Comparison of ENCODE assay signal across 17 cellular contexts in genomic region chr2:145137211-145137610, GRCh38.
DNase-seq lines count a peak whose midpoint lies in the region; ATAC-seq, FAIRE-seq and TF ChIP-seq lines count a peak whose summit lies in the region.
"Had no signal": no experiment of that assay in that cellular context is flagged by ENCODE, and none has a peak within 500 bp of the region (broad histone marks: within the 10 kb centered on the region; RNA-seq: fewer than 3 reads in every experiment).

No MANE protein-coding gene starts in this region.

- POLR2A ChIA-PET in MCF 10A (lab: Yijun Ruan, JAX) (no interaction called here), RWPE1 (lab: Yijun Ruan, JAX; ENCODE audit: low non-redundant PET) (no interaction called here)

- DNase-seq in MCF 10A (ENCODE audit: unreplicated experiment) (peak; percentile 13), breast epithelium (ENCODE audit: low spot score in 2 of 2) (no peak), RWPE1 (ENCODE audit: low spot score) (peak; percentile 25), bronchial epithelial cell (ENCODE audit: low read depth) (peak; percentile 73), kidney tubule cell (ENCODE audit: low spot score) (peak; percentile 41), COR-L47 (lab: John Stamatoyannopoulos, UW) (no peak)
- DNase-seq: 8988T; CD4-positive, alpha-beta memory T cell; DMS79 treated with DMSO at 0.1 percent for 48 hours; H9 had no signal

- no peak overlapping the region for H3K4me3 ChIP-seq in breast epithelium
- H3K4me3 ChIP-seq in bronchial epithelial cell (ENCODE audit: low read depth, low read length): no peak overlapping the region
- H3K4me3 ChIP-seq: BLaER1, GM12878 had no signal

- CTCF ChIA-PET in MCF 10A (lab: Yijun Ruan, JAX): no interaction called here
- CTCF ChIA-PET in RWPE1 (lab: Yijun Ruan, JAX): no interaction called here

- H3K9me3 Mint-ChIP-seq in MCF 10A (ENCODE audit: unreplicated experiment): no peaks in the 10 kb centered on the region

- H3K27ac ChIP-seq in breast epithelium (no peak overlapping the region), RWPE1 (no peak overlapping the region)
- H3K27ac ChIP-seq: BLaER1 had no signal

- H3K27me3 Mint-ChIP-seq in MCF 10A (ENCODE audit: insufficient read depth, unreplicated experiment): no peaks in the 10 kb centered on the region
- H3K27me3 Mint-ChIP-seq: CD4-positive, alpha-beta memory T cell had no signal

- no peak for TF ChIP-seq POLR2A in breast epithelium (IDR thresholded peaks at IDR 0.05)

- intact Hi-C loops in MCF 10A (cut with micrococcal nuclease): no loop called here
- intact Hi-C loops in breast epithelium (cut with DNase I; ENCODE audit: low total_unique reads): no loop called here

- H3K9me3 ChIP-seq in breast epithelium: no peaks in the 10 kb centered on the region
- H3K9me3 ChIP-seq: BLaER1 had no signal

- no peak for FAIRE-seq in bronchial epithelial cell (lab: Jason Lieb, UNC)
- FAIRE-seq: D721Med, GM12878, H1 had no signal

- no TSS peak for BruUV-seq in MCF 10A (replicated peaks; lab: Mats Ljungman, UMichigan)

- no peaks in the 10 kb centered on the region for H3K36me3 Mint-ChIP-seq in MCF 10A (ENCODE audit: insufficient read depth, unreplicated experiment)
- H3K36me3 Mint-ChIP-seq: CD14-positive monocyte; CD4-positive, alpha-beta memory T cell had no signal

- no peaks in the 10 kb centered on the region for H3K4me1 ChIP-seq in breast epithelium
- H3K4me1 ChIP-seq: BLaER1 had no signal

- no peak overlapping the region for H3K27ac Mint-ChIP-seq in MCF 10A (ENCODE audit: low read depth, unreplicated experiment)
- H3K27ac Mint-ChIP-seq: CD14-positive monocyte; CD4-positive, alpha-beta memory T cell; H9 had no signal

- no peak overlapping the region for H3K4me3 Mint-ChIP-seq in MCF 10A (ENCODE audit: unreplicated experiment)
- H3K4me3 Mint-ChIP-seq: CD14-positive monocyte; CD4-positive, alpha-beta memory T cell; H9 had no signal

- TF ChIP-seq CTCF in MCF 10A (IDR thresholded peaks at IDR 0.05; ENCODE audit: unreplicated experiment): no peak
- no peak for TF ChIP-seq CTCF in breast epithelium (IDR thresholded peaks at IDR 0.05)
- no peak for TF ChIP-seq CTCF in RWPE1 (conservative IDR thresholded peaks at IDR 0.05; ENCODE audit: low read depth)
- TF ChIP-seq CTCF in bronchial epithelial cell (IDR thresholded peaks at IDR 0.05; ENCODE audit: insufficient read depth, low read length, severe bottlenecking): no peak

- no peaks in the 10 kb centered on the region for H3K27me3 ChIP-seq in breast epithelium
- H3K27me3 ChIP-seq in bronchial epithelial cell (ENCODE audit: control insufficient read depth, insufficient read depth, low read length): no peaks in the 10 kb centered on the region
- H3K27me3 ChIP-seq: BLaER1 had no signal

- H3K36me3 ChIP-seq in breast epithelium (no peaks in the 10 kb centered on the region), bronchial epithelial cell (ENCODE audit: control insufficient read depth, insufficient read depth, low read length) (no peaks in the 10 kb centered on the region)
- H3K36me3 ChIP-seq: BLaER1 had no signal

- H3K4me1 Mint-ChIP-seq in MCF 10A (ENCODE audit: insufficient read depth, unreplicated experiment): no peaks in the 10 kb centered on the region
- H3K4me1 Mint-ChIP-seq: CD4-positive, alpha-beta memory T cell had no signal

- ATAC-seq in HG03175 (IDR thresholded peaks at IDR 0.05; ENCODE audit: unreplicated experiment) (no peak), GM21360 (IDR thresholded peaks at IDR 0.05; ENCODE audit: unreplicated experiment) (no peak)
- ATAC-seq: GM12878 had no signal

Comparison
In these comparisons a context has a peak if more than half of its experiments do, and no peak if none do; other contexts are left out.
1. DNase-seq: peak in MCF 10A (single experiment), RWPE1 (single experiment), bronchial epithelial cell (single experiment) and kidney tubule cell (single experiment); none in breast epithelium (0 of 2) and COR-L47 (single experiment).